ENCODE assay signal across 8 cellular contexts in the genomic region with DNA sequence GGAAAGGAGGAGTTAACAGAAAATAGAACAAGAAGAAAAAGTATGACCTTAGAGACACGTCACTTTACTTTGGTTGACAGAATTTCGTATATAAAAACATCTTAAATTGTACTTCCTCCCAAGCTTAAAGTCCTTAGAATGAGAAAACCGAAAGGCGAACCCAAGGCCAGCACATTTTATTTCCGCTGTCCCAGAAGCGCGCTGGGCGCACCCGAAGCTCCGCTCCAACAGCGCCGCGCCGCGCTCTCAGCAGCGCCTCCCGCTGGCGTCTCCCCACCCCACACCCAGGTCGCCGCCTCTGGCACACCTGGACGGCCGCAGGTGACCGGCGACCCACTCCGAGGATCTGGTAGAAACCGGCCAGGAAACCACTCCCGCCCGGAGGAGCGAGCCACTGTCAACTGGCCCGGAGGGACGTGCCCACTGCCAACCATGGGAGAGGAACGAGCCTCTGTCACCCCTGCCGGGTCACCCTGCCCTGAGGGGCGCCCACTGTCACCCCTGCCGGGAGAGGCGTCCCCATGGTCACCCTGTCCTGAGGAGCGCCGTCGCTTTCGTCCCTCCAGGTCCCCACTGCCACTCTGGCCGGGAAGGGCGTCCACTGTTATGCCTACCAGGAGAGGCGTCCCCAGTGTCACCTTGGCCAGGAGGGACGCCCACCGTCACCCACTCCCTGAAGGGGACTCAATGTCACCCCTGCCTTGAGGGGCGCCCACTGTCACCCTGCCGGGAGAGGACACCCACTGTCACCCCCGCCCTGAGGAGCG. TPM values are rescaled to one million over a fixed set of nuclear protein-coding genes. Genes with fewer than 3 reads are reported as not detected.
DNase-seq lines count a peak whose midpoint lies in the region; ATAC-seq and TF ChIP-seq lines count a peak whose summit lies in the region.

No MANE protein-coding gene starts in this region.

- H3K4me1 ChIP-seq in PC-9 (replicated peaks; ENCODE audit: insufficient read depth) (0 out of 2 replicates have a peak, but pooled peaks cover 5% of the 10 kb centered on the region), testis (peaks cover 5% of the 10 kb centered on the region)

- H3K9me3 ChIP-seq in PC-9 (ENCODE audit: insufficient read depth, low read depth) (no peaks in the 10 kb centered on the region), testis (no peaks in the 10 kb centered on the region)

- intact Hi-C loops in Calu3 (cut with micrococcal nuclease; ENCODE audit: unreplicated experiment) (loop anchor here (5.0 kb wide), 1 partner anchor 40 kb away; a partner anchor contains a TSS), PC-9 (cut with micrococcal nuclease; ENCODE audit: unreplicated experiment) (loop anchor here (2.0 to 5.0 kb wide), 4 partner anchors 39 to 617 kb away; a partner anchor contains a TSS), testis (cut with DNase I; ENCODE audit: low total_unique reads) (no loop called here)

- ATAC-seq in GM19463 (IDR thresholded peaks at IDR 0.05; ENCODE audit: unreplicated experiment) = peak; percentile 39

- H3K79me2 ChIP-seq in PC-9 (ENCODE audit: low read depth) = no peaks in the 10 kb centered on the region

- peak overlapping the region; percentile 83 for H2AFZ ChIP-seq in PC-9

- TF ChIP-seq CTCF in Calu3 (IDR thresholded peaks at IDR 0.05; ENCODE audit: unreplicated experiment) (peak; percentile 85), PC-9 (conservative IDR thresholded peaks at IDR 0.05) (peak; percentile 84), foreskin fibroblast (IDR thresholded peaks at IDR 0.05; ENCODE audit: low read depth, low read length) (peak; percentile 67), testis (IDR thresholded peaks at IDR 0.05) (peak; percentile 63 to 76 (median 71))

- peak overlapping the region; percentile 97 for H3K4me3 ChIP-seq in PC-9
- peak overlapping the region; percentile 85 to 88 for H3K4me3 ChIP-seq in foreskin fibroblast (ENCODE audit: low read depth in 1 of 2, low read length in 2 of 2)
- H3K4me3 ChIP-seq in testis = peak overlapping the region; percentile 87 to 90

- peak overlapping the region; percentile 74 for H3K27ac Mint-ChIP-seq in Calu3 (ENCODE audit: unreplicated experiment)

- H3K4me1 Mint-ChIP-seq in Calu3 (ENCODE audit: low read depth, unreplicated experiment) = peaks cover 2% of the 10 kb centered on the region

- H3K9me2 ChIP-seq in PC-9 (ENCODE audit: insufficient read depth) = no peaks in the 10 kb centered on the region

- BruUV-seq in Calu3 (replicated peaks; lab: Mats Ljungman, UMichigan) (no TSS peak), PC-9 (replicated peaks; lab: Mats Ljungman, UMichigan) (no TSS peak)

- no peaks in the 10 kb centered on the region for H4K20me1 ChIP-seq in PC-9 (ENCODE audit: insufficient read depth)

- TF ChIP-seq POLR2A in testis (IDR thresholded peaks at IDR 0.05) = no peak

- CTCF ChIA-PET in Calu3 (lab: Charles Lee) (interaction anchor here (0.7 to 1.8 kb wide), 7 partner anchors 19 to 106 kb away, joined by 3 to 7 read pairs (median 5); no protein-coding TSS in a partner anchor), PC-9 (lab: Charles Lee) (no interaction called here)

- 0 to 1% methylated on average over 17 to 39 of the region's 49 CpGs for WGBS in testis, 2 donors

- no peaks in the 10 kb centered on the region for H3K36me3 ChIP-seq in PC-9 (ENCODE audit: low read depth)
- no peaks in the 10 kb centered on the region for H3K36me3 ChIP-seq in testis (ENCODE audit: low read depth, missing control alignments)

- POLR2A ChIA-PET in PC-9 (lab: Charles Lee; ENCODE audit: unreplicated experiment) = no interaction called here

- peak overlapping the region; percentile 93 for H3K4me3 Mint-ChIP-seq in Calu3 (ENCODE audit: low read depth, unreplicated experiment)

- no peaks in the 10 kb centered on the region for H3K27me3 ChIP-seq in PC-9 (ENCODE audit: insufficient read depth, low read depth)
- H3K27me3 ChIP-seq in testis = no peaks in the 10 kb centered on the region

- H3K36me3 Mint-ChIP-seq in Calu3 (ENCODE audit: insufficient read depth, unreplicated experiment) = peaks cover 36% of the 10 kb centered on the region

- H3K4me2 ChIP-seq in PC-9 = peak overlapping the region; percentile 97

- H3K27me3 Mint-ChIP-seq in Calu3 (ENCODE audit: unreplicated experiment) = no peaks in the 10 kb centered on the region

- no peaks in the 10 kb centered on the region for H3K9me3 Mint-ChIP-seq in Calu3 (ENCODE audit: low read depth, unreplicated experiment)

- peak; percentile 94 for DNase-seq in Calu3
- peak; percentile 75 for DNase-seq in HK-2 (ENCODE audit: unreplicated experiment)
- peak in 1 of 2 experiments; percentile 76 for DNase-seq in PC-9
- peak; percentile 35 to 42 for DNase-seq in activated T-helper 1 cell treated with anti-CD3 and anti-CD28 coated beads, Interleukin-2, amount 50 U/mL, for 16 hours (ENCODE audit: low read depth in 1 of 2, low spot score in 1 of 2)
- DNase-seq in foreskin fibroblast = peak; percentile 36 to 74
- peak in 44 of 56 donors; percentile 8 to 75 (median 40) for DNase-seq in nucleus accumbens (lab: John Stamatoyannopoulos, UW)
- DNase-seq in testis = peak; percentile 82

- H3F3A ChIP-seq in PC-9 (ENCODE audit: insufficient read depth, low read depth) = peaks cover 18% of the 10 kb centered on the region

- H3K27ac ChIP-seq in PC-9 (no peak overlapping the region), testis (peak overlapping the region; percentile 82 to 85)

RNA-seq across cellular contexts. Expression of a gene that starts 0.8 kb away (rescaled TPM):
- 41.5 and 48.9 TPM in 2 replicates for total RNA-seq in Calu3 (2022)
- total RNA-seq in PC-9 (2021) = 7.4 and 13.3 TPM in 2 replicates
- 10 to 100 TPM; 22.5 to 24.0 TPM for total RNA-seq in testis
- 54.2 TPM for polyA plus RNA-seq in testis (ENCODE audit: insufficient read depth, low read depth, low replicate concordance)

RNA-seq across cellular contexts. Expression of a gene that starts 39.6 kb away (rescaled TPM):
- total RNA-seq in Calu3 (2022) (76.4 and 82.4 TPM in 2 replicates), PC-9 (2021) (31.5 and 39.9 TPM in 2 replicates), testis (10 to 100 TPM; 45.7 to 64.6 TPM)
- polyA plus RNA-seq in testis (ENCODE audit: insufficient read depth, low read depth, low replicate concordance) = 68.3 TPM
